In the genomic region with DNA sequence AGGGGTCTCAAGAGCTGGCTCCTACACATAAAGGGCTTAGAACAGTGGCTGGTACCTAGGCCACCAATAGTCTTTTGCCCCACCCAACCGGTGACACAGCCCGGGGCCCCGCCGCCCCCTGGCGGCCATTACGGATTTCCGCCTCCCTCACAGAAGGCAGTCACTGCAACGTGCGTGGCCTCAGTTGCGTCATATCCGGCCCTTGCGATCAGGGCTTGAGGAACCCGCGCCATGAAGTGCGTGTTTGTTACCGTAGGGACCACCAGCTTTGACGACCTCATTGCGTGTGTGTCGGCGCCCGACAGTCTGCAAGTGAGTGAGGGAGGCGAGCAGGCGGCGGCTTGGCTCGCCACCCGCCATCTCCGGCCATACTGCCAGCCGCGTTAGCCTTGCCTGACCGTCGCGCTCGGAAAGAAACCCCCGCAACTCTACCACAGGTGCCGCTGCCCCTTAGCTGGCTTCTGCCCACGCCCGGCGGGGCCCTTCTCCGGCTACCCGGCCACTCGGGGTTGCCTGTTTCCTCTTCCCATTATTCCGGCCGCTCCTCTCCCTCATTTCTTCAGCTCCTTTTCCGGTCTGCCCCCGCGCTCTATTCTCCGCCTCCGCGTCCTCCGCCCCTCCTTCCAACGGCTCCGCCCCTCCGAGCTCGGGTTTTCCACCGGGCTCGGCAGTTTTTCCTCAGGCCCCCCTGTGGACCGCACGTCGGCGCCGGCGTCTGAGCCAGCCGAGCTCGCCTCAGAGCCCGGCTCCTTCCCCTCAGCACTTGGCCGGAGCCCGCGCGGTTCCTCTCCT, we compare ENCODE assay signal across 8 cellular contexts. TPM values are rescaled to one million over a fixed set of nuclear protein-coding genes. Genes with fewer than 3 reads are reported as not detected.
DNase-seq lines count a peak whose midpoint lies in the region; ATAC-seq, FAIRE-seq and TF ChIP-seq lines count a peak whose summit lies in the region.

Gene ALG13, plus strand, starts transcription at position 183 of the 792 bp plus-strand sequence. Its CDS starts 49 bp downstream, at position 232.

- intact Hi-C loops in adrenal gland (cut with DNase I) = no loop called here
- intact Hi-C loops in heart left ventricle (cut with DNase I) = no loop called here

- peak; percentile 46 to 73 (median 70) for TF ChIP-seq CTCF in adrenal gland (IDR thresholded peaks at IDR 0.05)
- peak; percentile 49 to 82 (median 68) for TF ChIP-seq CTCF in heart left ventricle (IDR thresholded peaks at IDR 0.05)
- TF ChIP-seq CTCF in type B pancreatic cell (conservative IDR thresholded peaks at IDR 0.05) = peak; percentile 96

- H3K27ac Mint-ChIP-seq in T-cell = peak within 1 kb of the TSS; percentile 95 to 97
- H3K27ac Mint-ChIP-seq in type B pancreatic cell = peak within 1 kb of the TSS; percentile 98

- 0 to 25% (median 5%) methylated on average over 40 to 69 of the region's 69 CpGs for WGBS in adrenal gland, 4 donors
- WGBS in heart left ventricle, 4 donors = 0 to 29% (median 7%) methylated on average over 58 to 69 of the region's 69 CpGs

- FAIRE-seq in GM12892 (lab: Jason Lieb, UNC) = peak; percentile 96

- TF ChIP-seq POLR2A in GM12892 (IDR thresholded peaks at IDR 0.05; ENCODE audit: low read depth, low read length) (peak; percentile 98), adrenal gland (IDR thresholded peaks at IDR 0.05) (peak; percentile 73 to 85), heart left ventricle (IDR thresholded peaks at IDR 0.05) (peak in 1 of 2 donors; percentile 42)

- H3K36me3 ChIP-seq in adrenal gland (replicated peaks in 1 of 2) (peaks cover 0 to 15% of the 10 kb centered on the region in 2 donors), heart left ventricle (peaks cover 0 to 37% (median 28%) of the 10 kb centered on the region in 9 donors)

- H3K4me1 Mint-ChIP-seq in T-cell (peaks cover 32 to 40% (median 37%) of the 10 kb centered on the region in 3 donors), type B pancreatic cell (ENCODE audit: unreplicated experiment) (peaks cover 13% of the 10 kb centered on the region)

- H3K36me3 Mint-ChIP-seq in T-cell (peaks cover 16% of the 10 kb centered on the region), type B pancreatic cell (peaks cover 33% of the 10 kb centered on the region)

- H3K4me3 Mint-ChIP-seq in T-cell = peak within 1 kb of the TSS; percentile 88 to 95 (median 90)
- H3K4me3 Mint-ChIP-seq in type B pancreatic cell = peak within 1 kb of the TSS; percentile 96

- ATAC-seq in HG02852 (IDR thresholded peaks at IDR 0.05; ENCODE audit: unreplicated experiment) (peak; percentile 95), T-cell (replicated peaks in 1 of 4) (peak; percentile 88 to 93 (median 92)), heart left ventricle (peak; percentile 95 to 97 (median 96))

- H3K4me3 ChIP-seq in adrenal gland (peak within 1 kb of the TSS in 3 of 4 donors; percentile 44 to 62 (median 55)), heart left ventricle (peak within 1 kb of the TSS; percentile 49 to 93 (median 75))

- H3K9me3 ChIP-seq in adrenal gland (replicated peaks in 1 of 3) = no peaks in the 10 kb centered on the region
- H3K9me3 ChIP-seq in heart left ventricle = no peaks in the 10 kb centered on the region

- peaks cover 0 to 11% of the 10 kb centered on the region in 2 donors for H3K4me1 ChIP-seq in adrenal gland (replicated peaks in 1 of 2)
- H3K4me1 ChIP-seq in heart left ventricle = peaks cover 0 to 16% (median 2%) of the 10 kb centered on the region in 12 donors

- POLR2A ChIA-PET in T-cell (lab: Charles Lee) = interaction anchor here in 1 of 2 donors (0.7 to 1.3 kb wide), 4 partner anchors 46 to 1949 kb away, joined by 3 to 6 read pairs (median 3); no protein-coding TSS in a partner anchor

- H3K27me3 ChIP-seq in adrenal gland = no peaks in the 10 kb centered on the region
- peaks cover 0 to 6% (median 0%) of the 10 kb centered on the region in 9 donors for H3K27me3 ChIP-seq in heart left ventricle

- no peaks in the 10 kb centered on the region for H3K27me3 Mint-ChIP-seq in T-cell
- H3K27me3 Mint-ChIP-seq in type B pancreatic cell = no peaks in the 10 kb centered on the region

- DNase-seq in GM12892 (ENCODE audit: insufficient read length) (peak; percentile 65), NCI-H1436 treated with DMSO at 0.1 percent for 48 hours (lab: John Stamatoyannopoulos, UW) (peak; percentile 73), T-cell (peak; percentile 68 to 95 (median 90)), adrenal gland (peak; percentile 88 to 96 (median 91)), heart left ventricle (peak; percentile 88 to 92 (median 92)), pons (ENCODE audit: low spot score) (peak; percentile 83), type B pancreatic cell (ENCODE audit: extremely low spot score, unreplicated experiment) (peak; percentile 94)

- H3K9me3 Mint-ChIP-seq in T-cell (no peaks in the 10 kb centered on the region), type B pancreatic cell (no peaks in the 10 kb centered on the region)

- H3K27ac ChIP-seq in adrenal gland (peak within 1 kb of the TSS; percentile 87 to 100 (median 98)), heart left ventricle (peak within 1 kb of the TSS; percentile 93 to 100 (median 98))

- CTCF ChIA-PET in T-cell (lab: Charles Lee) = no interaction called here

RNA-seq across cellular contexts. Expression of gene ALG13, which starts in this region (rescaled TPM):
- 45.8 TPM for polyA plus RNA-seq in GM12892 (2012; ENCODE audit: missing spikeins)
- total RNA-seq in T-cell (100 to 1,000 TPM in 1 of 5 donors, 10 to 100 TPM in 4; 58.4 to 150 (median 72.3) TPM), adrenal gland (10 to 100 TPM; 30.3 to 98.1 (median 46.9) TPM), heart left ventricle (10 to 100 TPM; 20.5 to 39.7 (median 25.3) TPM), type B pancreatic cell (ENCODE audit: low replicate concordance) (67.2 and 71.8 TPM in 2 replicates)
- polyA plus RNA-seq in adrenal gland (10 to 100 TPM; 44.6 to 68.7 (median 53.7) TPM), heart left ventricle (10 to 100 TPM; 11.7 to 25.1 TPM)

Comparison
In these comparisons a context has a peak if more than half of its experiments do, and no peak if none do; other contexts are left out.
1. Peak in every context shown above with its lines: DNase-seq, ATAC-seq, H3K4me3 ChIP-seq and H3K27ac ChIP-seq.